9 cellular contexts compared by ENCODE assay signal in the genomic region with DNA sequence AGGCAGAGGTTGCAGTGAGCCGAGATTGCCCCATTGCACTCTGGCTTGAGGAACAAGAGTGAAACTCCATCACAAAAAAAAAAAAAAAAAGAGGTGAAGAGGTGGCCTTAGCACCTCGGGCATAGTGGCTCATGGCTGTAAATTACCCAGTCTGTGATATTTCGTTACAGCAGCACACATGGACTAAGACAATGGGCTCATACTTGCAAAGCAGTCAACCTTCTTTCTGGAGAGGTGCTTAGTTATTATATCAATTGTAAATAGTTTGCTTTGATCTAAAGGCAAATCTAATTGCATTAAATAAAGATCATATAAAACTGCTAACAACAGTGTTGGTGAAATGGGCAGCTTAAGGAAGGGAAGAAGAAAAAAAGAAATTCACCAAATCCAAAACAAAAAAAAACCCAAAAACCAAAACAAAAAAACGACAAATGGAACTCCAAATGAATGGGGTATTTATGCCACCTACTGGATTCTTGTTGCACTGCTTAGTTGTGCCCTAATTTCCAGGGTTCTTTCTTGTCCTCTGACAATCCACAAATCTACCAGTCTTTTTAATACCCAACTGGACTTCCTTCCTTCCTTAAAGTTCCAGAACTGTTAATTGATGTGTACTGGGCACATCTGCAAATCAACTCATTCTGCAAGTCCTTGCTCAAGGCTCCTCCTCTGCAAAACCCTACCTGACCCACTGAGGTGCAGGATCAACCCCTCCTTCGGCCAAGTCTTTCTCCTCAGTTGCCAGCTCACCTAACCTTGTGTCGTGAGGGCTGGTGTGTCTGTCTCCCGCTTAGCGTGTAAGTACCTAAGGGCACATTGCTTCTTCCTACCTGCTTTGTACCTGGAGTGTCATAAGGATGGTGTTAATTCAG. TPM values are rescaled to one million over a fixed set of nuclear protein-coding genes. Genes with fewer than 3 reads are reported as not detected.
DNase-seq lines count a peak whose midpoint lies in the region; ATAC-seq and TF ChIP-seq lines count a peak whose summit lies in the region.
"Had no signal": no experiment of that assay in that cellular context is flagged by ENCODE, and none has a peak within 500 bp of the region (broad histone marks: within the 10 kb centered on the region; RNA-seq: fewer than 3 reads in every experiment).

No MANE protein-coding gene starts in this region.

- TF ChIP-seq CTCF in Calu3 (IDR thresholded peaks at IDR 0.05; ENCODE audit: unreplicated experiment): no peak
- TF ChIP-seq CTCF in Panc1 (IDR thresholded peaks at IDR 0.05): peak; percentile 52; the same call in 1 of the 2 replicates
- peak; percentile 76 for TF ChIP-seq CTCF in neural cell (IDR thresholded peaks at IDR 0.05; ENCODE audit: poor library complexity, severe bottlenecking)

- no peak for TF ChIP-seq EP300 in neural cell (conservative IDR thresholded peaks at IDR 0.05; ENCODE audit: poor library complexity, severe bottlenecking)

- POLR2A ChIA-PET in HEK293T (lab: Yijun Ruan, JAX): no interaction called here
- POLR2A ChIA-PET in Panc1 (lab: Charles Lee): no interaction called here

- CTCF ChIA-PET in Calu3 (lab: Charles Lee): interaction anchor here (0.7 kb wide), 1 partner anchor 42 kb away, joined by 5 read pairs; no protein-coding TSS in a partner anchor
- CTCF ChIA-PET in HEK293T (lab: Yijun Ruan, JAX): no interaction called here
- CTCF ChIA-PET in Panc1 (lab: Charles Lee): interaction anchor here (0.7 kb wide), 1 partner anchor 457 kb away, joined by 3 read pairs; no protein-coding TSS in a partner anchor

- no peak overlapping the region for H3K4me2 ChIP-seq in neural cell (ENCODE audit: low read length)

- no peaks in the 10 kb centered on the region for H3F3A ChIP-seq in neural cell (ENCODE audit: insufficient read depth, low read length, poor library complexity, severe bottlenecking)

- H3K4me1 ChIP-seq in Panc1 (ENCODE audit: control insufficient read depth, insufficient read depth, low read length): no peaks in the 10 kb centered on the region

- in situ Hi-C loops in Panc1 (cut with HindIII; ENCODE audit: low pct_unique_long_range_greater_than_20kb, low sequenced_read_pairs): no loop called here

- H3K4me3 ChIP-seq in Panc1 (ENCODE audit: low read depth in 2 of 2, low read length in 2 of 2) (no peak overlapping the region), neural cell (ENCODE audit: low read length) (no peak overlapping the region)
- H3K4me3 ChIP-seq: SK-N-MC had no signal

- H3K27me3 ChIP-seq in Panc1 (ENCODE audit: control insufficient read depth, insufficient read depth, low read length) (no peaks in the 10 kb centered on the region), neural cell (ENCODE audit: insufficient read depth, low read depth, low read length) (no peaks in the 10 kb centered on the region)

- H3K9me2 ChIP-seq in neural cell (ENCODE audit: insufficient read depth, low read length): no peaks in the 10 kb centered on the region

- H4K20me1 ChIP-seq in neural cell (ENCODE audit: insufficient read depth): no peaks in the 10 kb centered on the region

- no peaks in the 10 kb centered on the region for H3K79me2 ChIP-seq in neural cell (replicated peaks; ENCODE audit: insufficient read depth, low read length)

- no peaks in the 10 kb centered on the region for H3K9me3 Mint-ChIP-seq in Calu3 (ENCODE audit: low read depth, unreplicated experiment)

- no peaks in the 10 kb centered on the region for H3K9me3 ChIP-seq in Panc1 (ENCODE audit: control insufficient read depth, insufficient read depth, low read depth, low read length)
- no peaks in the 10 kb centered on the region for H3K9me3 ChIP-seq in neural cell (ENCODE audit: low read length)

- no peak overlapping the region for H2AFZ ChIP-seq in neural cell (ENCODE audit: low read depth, low read length)

- TF ChIP-seq POLR2A in erythroblast (IDR thresholded peaks at IDR 0.05; ENCODE audit: low read length): no peak

- no peaks in the 10 kb centered on the region for H3K36me3 Mint-ChIP-seq in Calu3 (ENCODE audit: insufficient read depth, unreplicated experiment)

- intact Hi-C loops in Calu3 (cut with micrococcal nuclease; ENCODE audit: unreplicated experiment): loop anchor here (1.0 to 5.0 kb wide), 2 partner anchors 192 to 459 kb away; no protein-coding TSS in a partner anchor
- intact Hi-C loops in Panc1 (cut with micrococcal nuclease; ENCODE audit: unreplicated experiment): no loop called here

- H3K36me3 ChIP-seq in Panc1 (ENCODE audit: control insufficient read depth, insufficient read depth, low read length): no peaks in the 10 kb centered on the region
- H3K36me3 ChIP-seq in neural cell (ENCODE audit: insufficient read depth, low read length): no peaks in the 10 kb centered on the region

- ATAC-seq in Panc1 (no peak), GM19463 (IDR thresholded peaks at IDR 0.05; ENCODE audit: unreplicated experiment) (no peak), GM21528 (IDR thresholded peaks at IDR 0.05; ENCODE audit: low FRiP score, unreplicated experiment) (no peak)

- no peak overlapping the region for H3K9ac ChIP-seq in neural cell (ENCODE audit: low read length)

- peaks cover 12% of the 10 kb centered on the region for H3K27me3 Mint-ChIP-seq in Calu3 (ENCODE audit: unreplicated experiment)

- no peak overlapping the region for H3K27ac Mint-ChIP-seq in Calu3 (ENCODE audit: unreplicated experiment)

- peak; percentile 2 for DNase-seq in Calu3
- DNase-seq in HEK293T (ENCODE audit: extremely low spot score): peak; percentile 21
- DNase-seq in Panc1 (ENCODE audit: low read depth, low spot score): peak; percentile 8
- peak; percentile 13 to 29 for DNase-seq in erythroblast (lab: John Stamatoyannopoulos, UW)
- DNase-seq in amniotic stem cell (lab: John Stamatoyannopoulos, UW): no peak

- BruUV-seq in Calu3 (replicated peaks; lab: Mats Ljungman, UMichigan) (no TSS peak), Panc1 (replicated peaks; lab: Mats Ljungman, UMichigan) (no TSS peak)

- no peaks in the 10 kb centered on the region for H3K4me1 Mint-ChIP-seq in Calu3 (ENCODE audit: low read depth, unreplicated experiment)

- peak; percentile 78 for TF ChIP-seq RAD21 in neural cell (conservative IDR thresholded peaks at IDR 0.05)

- H3K27ac ChIP-seq in Panc1 (ENCODE audit: low read length) (no peak overlapping the region), neural cell (ENCODE audit: low read length) (no peak overlapping the region)
- H3K27ac ChIP-seq: SK-N-MC had no signal

- H3K4me3 Mint-ChIP-seq in Calu3 (ENCODE audit: low read depth, unreplicated experiment): no peak overlapping the region

TF ChIP-seq in HEK293T, 16 proteins besides CTCF, POLR2A, EP300 and RAD21:
- TF ChIP-seq ZNF384 (IDR thresholded peaks at IDR 0.05) (peak; percentile 48; the same call in 1 of the 2 replicates), TARDBP (IDR thresholded peaks at IDR 0.05) (no peak), BHLHE40 (IDR thresholded peaks at IDR 0.05; ENCODE audit: borderline replicate concordance) (no peak)

TF ChIP-seq in neural cell, 6 proteins besides CTCF, POLR2A, EP300 and RAD21:
- TF ChIP-seq MXI1 (conservative IDR thresholded peaks at IDR 0.05; ENCODE audit: poor library complexity, severe bottlenecking): no peak
- no peak for TF ChIP-seq EZH2 (IDR thresholded peaks at IDR 0.05; ENCODE audit: borderline replicate concordance, insufficient read depth, low read length, poor library complexity, severe bottlenecking)
- peak; percentile 84 for TF ChIP-seq SMC3 (conservative IDR thresholded peaks at IDR 0.05; ENCODE audit: poor library complexity)
- no peak for TF ChIP-seq TAF1 (IDR thresholded peaks at IDR 0.05; ENCODE audit: low read depth)

RNA-seq across cellular contexts. Expression of gene DMRT1, which starts 35.0 kb away (rescaled TPM):
- total RNA-seq in Calu3 (2022) (not detected in 2 replicates), Panc1 (2021; ENCODE audit: unreplicated experiment) (not detected)
- polyA plus RNA-seq in Panc1 (2012; ENCODE audit: insufficient read length): not detected
- 0.26 TPM in 1 of 2 replicates, not detected in the other for polyA plus RNA-seq in neural cell
- polyA minus RNA-seq in neural cell: not detected in 2 replicates
